19 cellular contexts compared by ENCODE assay signal in genomic region chr11:128809128-128809527, GRCh38. TPM values are rescaled to one million over a fixed set of nuclear protein-coding genes. Genes with fewer than 3 reads are reported as not detected.
A peak's percentile ranks its signal among the peaks of the same experiment; 100 is the strongest.
DNase-seq lines count a peak whose midpoint lies in the region; ATAC-seq, FAIRE-seq and TF ChIP-seq lines count a peak whose summit lies in the region.
"Had no signal": no experiment of that assay in that cellular context is flagged by ENCODE, and none has a peak within 500 bp of the region (broad histone marks: within the 10 kb centered on the region; RNA-seq: fewer than 3 reads in every experiment).

No MANE protein-coding gene starts in this region.

- no peaks in the 10 kb centered on the region for H3K4me1 ChIP-seq in GM12878 (ENCODE audit: control insufficient read depth, insufficient read depth, low read length)
- H3K4me1 ChIP-seq in naive thymus-derived CD4-positive, alpha-beta T cell (ENCODE audit: control insufficient read depth in 2 of 2, insufficient read depth in 2 of 2, low read length in 2 of 2), result no peaks in the 10 kb centered on the region
- H3K4me1 ChIP-seq in sigmoid colon, result no peaks in the 10 kb centered on the region
- H3K4me1 ChIP-seq: BE2C, SJCRH30 had no signal

- H3K4me2 ChIP-seq in GM12878 (ENCODE audit: control insufficient read depth, insufficient read depth), result no peak overlapping the region

- no peak for TF ChIP-seq EP300 in GM12878 (IDR thresholded peaks at IDR 0.05; ENCODE audit: borderline replicate concordance in 1 of 2, control insufficient read depth in 1 of 2, low read depth in 2 of 2, low read length in 2 of 2)
- TF ChIP-seq EP300 in sigmoid colon (IDR thresholded peaks at IDR 0.05), result no peak

- RAD21 ChIA-PET in GM12878 (lab: Charles Lee; ENCODE audit: unreplicated experiment), result interaction anchor here (1.6 kb wide), 1 partner anchor 637 kb away, joined by 3 read pairs; no protein-coding TSS in a partner anchor

- H3K4me3 Mint-ChIP-seq in activated T-cell treated with anti-CD3 and anti-CD28 coated beads, Interleukin-2, amount 50 U/mL, for 72 hours, result peak overlapping the region in 1 of 2 donors; percentile 6
- no peak overlapping the region for H3K4me3 Mint-ChIP-seq in activated T-cell treated with anti-CD3 and anti-CD28 coated beads, Interleukin-2, amount 50 U/mL, for 4 hours
- H3K4me3 Mint-ChIP-seq in IgD-negative memory B cell (no peak overlapping the region), nephron progenitor cell (no peak overlapping the region)
- no peak overlapping the region for H3K4me3 Mint-ChIP-seq in naive thymus-derived CD4-positive, alpha-beta T cell
- H3K4me3 Mint-ChIP-seq: CD8-positive, alpha-beta memory T cell had no signal

- peak overlapping the region; percentile 92 for H3K27ac Mint-ChIP-seq in activated T-cell treated with anti-CD3 and anti-CD28 coated beads, Interleukin-2, amount 50 U/mL, for 72 hours
- peak overlapping the region in 2 of 3 donors; percentile 51 to 71 for H3K27ac Mint-ChIP-seq in IgD-negative memory B cell
- H3K27ac Mint-ChIP-seq in naive thymus-derived CD4-positive, alpha-beta T cell, result peak overlapping the region in 5 of 9 donors; percentile 25 to 49 (median 31)
- no peak overlapping the region for H3K27ac Mint-ChIP-seq in nephron progenitor cell

- intact Hi-C loops in GM12878 (cut with micrococcal nuclease; ENCODE audit: unreplicated experiment) (no loop called here), sigmoid colon (cut with DNase I) (no loop called here)
- intact Hi-C loops in naive thymus-derived CD4-positive, alpha-beta T cell (cut with micrococcal nuclease), result no loop called here

- H3K9me3 ChIP-seq in GM12878 (replicated peaks; ENCODE audit: control insufficient read depth, insufficient read depth, low read length) (no peaks in the 10 kb centered on the region), sigmoid colon (no peaks in the 10 kb centered on the region)
- H3K9me3 ChIP-seq in naive thymus-derived CD4-positive, alpha-beta T cell (ENCODE audit: control insufficient read depth in 2 of 3, low read length in 3 of 3), result no peaks in the 10 kb centered on the region
- H3K9me3 ChIP-seq: BE2C, SJCRH30 had no signal

- DNase-seq in activated T-cell treated with anti-CD3 and anti-CD28 coated beads, Interleukin-2, amount 50 U/mL, for 72 hours, result no peak
- no peak for DNase-seq in activated T-cell treated with anti-CD3 and anti-CD28 coated beads, Interleukin-2, amount 50 U/mL, for 4 hours
- no peak for DNase-seq in GM12878 (ENCODE audit: low read depth, low spot score)
- no peak for DNase-seq in naive thymus-derived CD4-positive, alpha-beta T cell
- DNase-seq in sigmoid colon, result no peak
- DNase-seq in nephron progenitor cell, result no peak
- no peak for DNase-seq in SIG-M5 treated with dmso at 0.1 percent for 504 hours (lab: John Stamatoyannopoulos, UW; ENCODE audit: unreplicated experiment)
- DNase-seq: ACHN; BE2C; CD8-positive, alpha-beta memory T cell; H7; IMR-90; NCI-H1417; NCI-H1930; NCI-H524; SJCRH30 had no signal

- no peak overlapping the region for H3K9ac ChIP-seq in GM12878 (ENCODE audit: control insufficient read depth, insufficient read depth, low read length)

- no TSS peak for BruUV-seq in GM12878 (replicated peaks; lab: Mats Ljungman, UMichigan)

- no peaks in the 10 kb centered on the region for H3K9me3 Mint-ChIP-seq in activated T-cell treated with anti-CD3 and anti-CD28 coated beads, Interleukin-2, amount 50 U/mL, for 72 hours
- no peaks in the 10 kb centered on the region for H3K9me3 Mint-ChIP-seq in activated T-cell treated with anti-CD3 and anti-CD28 coated beads, Interleukin-2, amount 50 U/mL, for 4 hours
- no peaks in the 10 kb centered on the region for H3K9me3 Mint-ChIP-seq in IgD-negative memory B cell
- H3K9me3 Mint-ChIP-seq in naive thymus-derived CD4-positive, alpha-beta T cell, result peaks cover 0 to 1% (median 0%) of the 10 kb centered on the region in 11 donors
- H3K9me3 Mint-ChIP-seq in nephron progenitor cell, result no peaks in the 10 kb centered on the region
- H3K9me3 Mint-ChIP-seq: CD8-positive, alpha-beta memory T cell had no signal

- 79% methylated on average over 6 of the region's 6 CpGs for WGBS in GM12878 (ENCODE audit: insufficient coverage, insufficient replicate concordance, low lambda C conversion rate, missing lambda C conversion rate)
- WGBS in sigmoid colon, 2 donors, result 83 to 84% methylated on average over 6 of the region's 6 CpGs

- no peaks in the 10 kb centered on the region for H3K79me2 ChIP-seq in GM12878 (ENCODE audit: control insufficient read depth, insufficient read depth, low read length)

- no peaks in the 10 kb centered on the region for H3K27me3 Mint-ChIP-seq in activated T-cell treated with anti-CD3 and anti-CD28 coated beads, Interleukin-2, amount 50 U/mL, for 72 hours (ENCODE audit: low read depth)
- no peaks in the 10 kb centered on the region for H3K27me3 Mint-ChIP-seq in activated T-cell treated with anti-CD3 and anti-CD28 coated beads, Interleukin-2, amount 50 U/mL, for 4 hours (ENCODE audit: low read depth)
- H3K27me3 Mint-ChIP-seq in IgD-negative memory B cell (no peaks in the 10 kb centered on the region), nephron progenitor cell (ENCODE audit: low read depth, poor library complexity) (peaks cover 9% of the 10 kb centered on the region)
- H3K27me3 Mint-ChIP-seq in naive thymus-derived CD4-positive, alpha-beta T cell, result no peaks in the 10 kb centered on the region
- H3K27me3 Mint-ChIP-seq: CD8-positive, alpha-beta memory T cell had no signal

- TF ChIP-seq CTCF in GM12878 (IDR thresholded peaks at IDR 0.05 in 2 of 3, conservative IDR thresholded peaks at IDR 0.05 in 1 of 3; ENCODE audit: control insufficient read depth in 2 of 3, extremely low read depth in 1 of 3, insufficient read depth in 1 of 3, low read depth in 3 of 3, low read length in 3 of 3), result no peak
- no peak for TF ChIP-seq CTCF in sigmoid colon (IDR thresholded peaks at IDR 0.05)
- no peak for TF ChIP-seq CTCF in nephron progenitor cell (IDR thresholded peaks at IDR 0.05)

- TF ChIP-seq POLR2A in GM12878 (IDR thresholded peaks at IDR 0.05; ENCODE audit: low read depth, low read length), result no peak
- no peak for TF ChIP-seq POLR2A in sigmoid colon (IDR thresholded peaks at IDR 0.05)

- CTCF ChIA-PET in GM12878 (lab: Yijun Ruan, JAX), result interaction anchor here (0.8 to 1.2 kb wide), 4 partner anchors 22 to 639 kb away, joined by 3 to 5 read pairs (median 3); no protein-coding TSS in a partner anchor
- CTCF ChIA-PET in naive thymus-derived CD4-positive, alpha-beta T cell (lab: Charles Lee), result no interaction called here

- H3K27ac ChIP-seq in GM12878 (ENCODE audit: control insufficient read depth, insufficient read depth) (no peak overlapping the region), sigmoid colon (no peak overlapping the region)
- no peak overlapping the region for H3K27ac ChIP-seq in naive thymus-derived CD4-positive, alpha-beta T cell (ENCODE audit: low read depth, low read length)
- H3K27ac ChIP-seq: SJCRH30 had no signal

- H3K4me3 ChIP-seq in GM12878, result no peak overlapping the region
- no peak overlapping the region for H3K4me3 ChIP-seq in naive thymus-derived CD4-positive, alpha-beta T cell (ENCODE audit: low read length)
- H3K4me3 ChIP-seq in sigmoid colon, result no peak overlapping the region
- H3K4me3 ChIP-seq: SJCRH30 had no signal

- H3K36me3 ChIP-seq in GM12878 (ENCODE audit: control insufficient read depth in 2 of 2, insufficient read depth in 2 of 2, low read length in 1 of 2), result peaks cover 13 to 51% of the 10 kb centered on the region in 2 experiments
- H3K36me3 ChIP-seq in naive thymus-derived CD4-positive, alpha-beta T cell (ENCODE audit: control insufficient read depth in 2 of 3, insufficient read depth in 3 of 3, low read length in 3 of 3), result peaks cover 19 to 90% (median 30%) of the 10 kb centered on the region in 3 experiments
- H3K36me3 ChIP-seq in sigmoid colon, result peaks cover 0 to 3% (median 0%) of the 10 kb centered on the region in 4 donors
- H3K36me3 ChIP-seq: BE2C, SJCRH30 had no signal

- TF ChIP-seq RAD21 in GM12878 (IDR thresholded peaks at IDR 0.05; ENCODE audit: insufficient read depth, low read depth, low read length), result no peak

- peaks cover 7 to 11% of the 10 kb centered on the region in 2 donors for H3K36me3 Mint-ChIP-seq in activated T-cell treated with anti-CD3 and anti-CD28 coated beads, Interleukin-2, amount 50 U/mL, for 72 hours (ENCODE audit: insufficient read depth in 2 of 2)
- H3K36me3 Mint-ChIP-seq in activated T-cell treated with anti-CD3 and anti-CD28 coated beads, Interleukin-2, amount 50 U/mL, for 4 hours (ENCODE audit: insufficient read depth), result peaks cover 44% of the 10 kb centered on the region
- H3K36me3 Mint-ChIP-seq in IgD-negative memory B cell (peaks cover 5% of the 10 kb centered on the region), nephron progenitor cell (ENCODE audit: low read depth) (peaks cover 16% of the 10 kb centered on the region)
- H3K36me3 Mint-ChIP-seq in naive thymus-derived CD4-positive, alpha-beta T cell, result peaks cover 12 to 63% (median 44%) of the 10 kb centered on the region in 5 donors

- H3K27me3 ChIP-seq in GM12878 (replicated peaks in 1 of 2; ENCODE audit: control insufficient read depth in 2 of 2, insufficient read depth in 2 of 2, low read length in 1 of 2) (no peaks in the 10 kb centered on the region), sigmoid colon (no peaks in the 10 kb centered on the region)
- H3K27me3 ChIP-seq in naive thymus-derived CD4-positive, alpha-beta T cell (ENCODE audit: control insufficient read depth in 2 of 2, insufficient read depth in 2 of 2, low read length in 2 of 2), result no peaks in the 10 kb centered on the region
- H3K27me3 ChIP-seq: BE2C, SJCRH30 had no signal

- H3K4me1 Mint-ChIP-seq in activated T-cell treated with anti-CD3 and anti-CD28 coated beads, Interleukin-2, amount 50 U/mL, for 72 hours (ENCODE audit: low read depth), result peaks cover 32% of the 10 kb centered on the region
- peaks cover 11% of the 10 kb centered on the region for H3K4me1 Mint-ChIP-seq in activated T-cell treated with anti-CD3 and anti-CD28 coated beads, Interleukin-2, amount 50 U/mL, for 4 hours (ENCODE audit: low read depth)
- H3K4me1 Mint-ChIP-seq in IgD-negative memory B cell (peaks cover 5 to 9% (median 9%) of the 10 kb centered on the region in 3 donors), nephron progenitor cell (peaks cover 10% of the 10 kb centered on the region)
- peaks cover 0 to 16% (median 10%) of the 10 kb centered on the region in 7 donors for H3K4me1 Mint-ChIP-seq in naive thymus-derived CD4-positive, alpha-beta T cell

- FAIRE-seq in GM12878 (lab: Jason Lieb, UNC), result peak; percentile 7
- FAIRE-seq: RCC 7860 had no signal

- ATAC-seq in activated T-cell treated with anti-CD3 and anti-CD28 coated beads, Interleukin-2, amount 50 U/mL, for 72 hours (replicated peaks in 1 of 2), result peak; percentile 68 to 84
- no peak for ATAC-seq in activated T-cell treated with anti-CD3 and anti-CD28 coated beads, Interleukin-2, amount 50 U/mL, for 4 hours
- ATAC-seq in GM12878, result no peak
- ATAC-seq in naive thymus-derived CD4-positive, alpha-beta T cell, result no peak

- no peaks in the 10 kb centered on the region for H4K20me1 ChIP-seq in GM12878 (ENCODE audit: control insufficient read depth, insufficient read depth)

- H2AFZ ChIP-seq in GM12878 (ENCODE audit: control insufficient read depth, low read depth, low read length), result no peak overlapping the region

- POLR2A ChIA-PET in GM12878 (lab: Charles Lee), result no interaction called here
- POLR2A ChIA-PET in naive thymus-derived CD4-positive, alpha-beta T cell (lab: Charles Lee), result interaction anchor here (0.5 kb wide), 1 partner anchor 153 kb away, joined by 3 read pairs; no protein-coding TSS in a partner anchor

- in situ Hi-C loops in GM12878 (cut with MboI), result no loop called here

- SMC1A ChIA-PET in GM12878 (lab: Charles Lee; ENCODE audit: uncharacterized antibody, unreplicated experiment), result interaction anchor here (0.7 kb wide), 1 partner anchor 556 kb away, joined by 3 read pairs; no protein-coding TSS in a partner anchor

RNA-seq across cellular contexts. Expression of gene KCNJ1, which starts 58.0 kb away (rescaled TPM):
- total RNA-seq in activated T-cell treated with anti-CD3 and anti-CD28 coated beads, Interleukin-2, amount 50 U/mL, for 72 hours, result not detected
- not detected for total RNA-seq in activated T-cell treated with anti-CD3 and anti-CD28 coated beads, Interleukin-2, amount 50 U/mL, for 4 hours
- polyA plus RNA-seq in IgD-negative memory B cell (0.30 TPM), GM12878 (2011; rRNA removed) (not detected in 2 replicates), GM12878 (2014; fragmentation: Illumina TruSeq; extraction: Trizol) (not detected in 2 replicates), GM12878 (2014; fragmentation: Nextera tagmentation; extraction: Ambion mirVana) (not detected), GM12878 (2014; rRNA removed) (not detected in 2 replicates), GM12878 (2016; fragmentation: Nextera tagmentation; extraction: Ambion mirVana) (not detected), sigmoid colon (not detected)
- total RNA-seq in GM12878 (2013; cell fraction: nucleolus; rRNA removed), result 0.31 and 0.42 TPM in 2 replicates
- total RNA-seq in GM12878 (2014; rRNA removed) (not detected in 2 replicates), GM12878 (2014; rRNA removed; fragmentation: Illumina TruSeq; extraction: Trizol) (not detected in 2 replicates), GM12878 (2021) (not detected in 2 replicates), sigmoid colon (under 1 TPM in 1 of 4 donors, not detected in 3; 0.81 TPM)
- polyA plus RNA-seq in GM12878 (2011; ENCODE audit: low read depth), result 0.07 TPM
- polyA plus RNA-seq in GM12878 (2011; cell fraction: cytosol; rRNA removed), result not detected in 2 replicates
- polyA plus RNA-seq in GM12878 (2011; cell fraction: nucleus; rRNA removed), result 0.06 TPM in 1 of 2 replicates, not detected in the other
- 0.06 TPM in 1 of 2 replicates, not detected in the other for polyA plus RNA-seq in GM12878 (2012)
- polyA minus RNA-seq in GM12878 (2011; rRNA and poly(A)+ RNA removed), result not detected in 2 replicates
- not detected in 2 replicates for polyA minus RNA-seq in GM12878 (2011; cell fraction: cytosol; rRNA and poly(A)+ RNA removed)
- not detected in 2 replicates for polyA minus RNA-seq in GM12878 (2011; cell fraction: nucleus; rRNA and poly(A)+ RNA removed)
- not detected for total RNA-seq in naive thymus-derived CD4-positive, alpha-beta T cell
- under 1 TPM; 0.12 to 0.22 TPM for polyA plus RNA-seq in naive thymus-derived CD4-positive, alpha-beta T cell
- total RNA-seq: CD8-positive, alpha-beta memory T cell; IMR-90; LHCN-M2; SJCRH30 had no signal
- polyA plus RNA-seq: CD8-positive, alpha-beta memory T cell; IMR-90 had no signal

Comparison
In these comparisons a context has a peak if more than half of its experiments do, and no peak if none do; other contexts are left out.
1. ATAC-seq: peak in activated T-cell treated with anti-CD3 and anti-CD28 coated beads, Interleukin-2, amount 50 U/mL, for 72 hours (2 of 2); none in activated T-cell treated with anti-CD3 and anti-CD28 coated beads, Interleukin-2, amount 50 U/mL, for 4 hours (0 of 2), GM12878 (single experiment) and naive thymus-derived CD4-positive, alpha-beta T cell (single experiment).